Comparison of ENCODE assay signal across 24 cellular contexts in the genomic region with DNA sequence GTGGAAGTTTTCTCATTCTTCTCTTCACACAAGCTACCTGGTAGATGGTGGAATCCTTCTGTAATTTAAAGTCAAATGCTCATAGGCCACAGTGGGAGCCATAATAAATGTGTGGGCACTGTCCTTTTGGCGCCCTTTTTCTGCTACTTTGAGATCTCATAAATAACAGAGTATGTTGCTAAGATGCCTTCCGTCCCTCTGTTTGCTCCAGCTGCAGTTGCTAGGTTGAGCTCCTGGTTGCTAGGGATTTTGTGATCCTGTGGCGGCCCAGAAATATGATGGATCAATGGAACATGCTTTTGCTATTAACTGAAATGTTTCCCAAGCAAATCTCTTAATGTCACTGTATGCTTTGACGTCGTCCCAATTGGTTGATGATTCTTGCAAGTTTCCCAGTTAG.
"Had no signal": no experiment of that assay in that cellular context is flagged by ENCODE, and none has a peak within 500 bp of the region (broad histone marks: within the 10 kb centered on the region; RNA-seq: fewer than 3 reads in every experiment).

No MANE protein-coding gene starts in this region.

- H3K27ac ChIP-seq: SJCRH30, VCaP had no signal

- ATAC-seq: activated T-cell treated with anti-CD3 and anti-CD28 coated beads, Interleukin-2, amount 50 U/mL, for 4 hours; K562; Right ventricle myocardium inferior had no signal

- H3K4me3 ChIP-seq: K562, SJCRH30 had no signal

- H3K9ac ChIP-seq: SK-N-SH had no signal

- H3K27me3 ChIP-seq: SJCRH30 had no signal

- H3K4me2 ChIP-seq: SK-N-SH had no signal

- H3K9me3 ChIP-seq: SJCRH30, SK-N-SH had no signal

- H3K9me2 ChIP-seq: SK-N-SH had no signal

- DNase-seq: activated CD4-positive, alpha-beta memory T cell treated with anti-CD3 and anti-CD28 coated beads for 36 hours; activated CD4-positive, alpha-beta T cell treated with anti-CD3 and anti-CD28 coated beads, Interleukin-2, amount 10 ng/mL, durations not matched to agents 7 days and 5 days; activated CD4-positive, CD25-positive, alpha-beta regulatory T cell; activated CD8-positive, alpha-beta memory T cell treated with anti-CD3 and anti-CD28 coated beads for 24 hours; activated gamma-delta T cell treated with Interleukin-2 at 50 U/mL for 16 hours; activated naive CD4-positive, alpha-beta T cell treated with anti-CD3 and anti-CD28 coated beads, Interleukin-2, amount 10 ng/mL, durations not matched to agents 7 days and 5 days; activated naive CD8-positive, alpha-beta T cell treated with anti-CD3 and anti-CD28 coated beads for 36 hours; activated T-cell treated with anti-CD3 and anti-CD28 coated beads, Interleukin-2, amount 50 U/mL, for 4 hours; cerebellar nuclear complex; Karpas-422; NCI-H1436; NCI-H1694 treated with DMSO at 0.1 percent for 48 hours; NCI-H2029 treated with DMSO at 0.1 percent for 48 hours; NCI-H2171; NCI-H345; NCI-H510A; NCI-H82; RPMI8226; SJCRH30; SK-N-SH; T-helper 1 cell had no signal
